ENCODE assay signal across 22 cellular contexts in the genomic region with DNA sequence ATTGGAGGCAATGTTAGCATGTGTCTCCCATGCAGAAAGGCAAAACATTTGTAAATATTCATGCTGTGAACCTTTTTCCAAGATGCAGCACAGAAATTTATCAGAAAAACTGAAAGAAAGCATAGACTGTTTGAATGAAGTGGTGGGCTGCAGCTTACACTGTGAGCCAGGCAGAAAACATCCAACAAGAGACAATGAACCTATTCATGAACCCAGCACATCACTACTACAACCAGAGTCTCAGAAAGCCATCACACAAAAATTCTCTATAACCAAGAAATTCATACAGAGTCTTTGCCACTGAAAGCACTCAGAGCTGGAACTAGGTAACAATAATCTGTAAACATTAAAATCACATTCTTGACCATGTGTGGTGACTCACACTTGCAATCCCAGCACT.
DNase-seq lines count a peak whose midpoint lies in the region; ATAC-seq, FAIRE-seq and TF ChIP-seq lines count a peak whose summit lies in the region.
"Had no signal": no experiment of that assay in that cellular context is flagged by ENCODE, and none has a peak within 500 bp of the region (broad histone marks: within the 10 kb centered on the region; RNA-seq: fewer than 3 reads in every experiment).

No MANE protein-coding gene starts in this region.

- H3K27ac ChIP-seq in A549 (no peak overlapping the region), OCI-LY7 (ENCODE audit: low read depth, low read length, poor library complexity, severe bottlenecking) (no peak overlapping the region), SK-N-SH (ENCODE audit: low read depth in 2 of 2, low read length in 1 of 2) (no peak overlapping the region)
- H3K27ac ChIP-seq: 22Rv1; BLaER1 treated with 17β-estradiol and CSF1 and Interleukin-3, amounts not matched to agents 10 nM and 100 nM; C4-2B had no signal

- POLR2A ChIA-PET in A549 (lab: Yijun Ruan, JAX), result no interaction called here
- POLR2A ChIA-PET in OCI-LY7 (lab: Charles Lee), result no interaction called here
- POLR2A ChIA-PET in SK-N-SH (lab: Yijun Ruan, JAX), result no interaction called here

- no peaks in the 10 kb centered on the region for H3K9me2 ChIP-seq in OCI-LY7 (ENCODE audit: insufficient read depth, low read length)
- H3K9me2 ChIP-seq in SK-N-SH, result no peaks in the 10 kb centered on the region

- H3K4me2 ChIP-seq in A549 (no peak overlapping the region), OCI-LY7 (ENCODE audit: low read length) (no peak overlapping the region), SK-N-SH (no peak overlapping the region)
- H3K4me2 ChIP-seq: BLaER1 treated with 17β-estradiol and CSF1 and Interleukin-3, amounts not matched to agents 10 nM and 100 nM had no signal

- H3K9me3 ChIP-seq in A549 (peaks cover 14% of the 10 kb centered on the region; the same call in 2 of the 3 replicates), OCI-LY7 (ENCODE audit: low read length) (no peaks in the 10 kb centered on the region), SK-N-SH (no peaks in the 10 kb centered on the region)

- no TSS peak for BruUV-seq in OCI-LY7 (replicated peaks; lab: Mats Ljungman, UMichigan)

- no peak overlapping the region for H3K4me3 ChIP-seq in A549
- no peak overlapping the region for H3K4me3 ChIP-seq in OCI-LY7 (ENCODE audit: low read depth, low read length, poor library complexity, severe bottlenecking)
- no peak overlapping the region for H3K4me3 ChIP-seq in SK-N-SH (ENCODE audit: low read depth in 2 of 2, low read length in 1 of 2)
- H3K4me3 ChIP-seq: BLaER1 treated with 17β-estradiol and CSF1 and Interleukin-3, amounts not matched to agents 10 nM and 100 nM; GM12878 had no signal

- TF ChIP-seq CTCF in A549 (IDR thresholded peaks at IDR 0.05), result no peak
- no peak for TF ChIP-seq CTCF in OCI-LY7 (conservative IDR thresholded peaks at IDR 0.05; ENCODE audit: low read length)
- TF ChIP-seq CTCF in SK-N-SH (IDR thresholded peaks at IDR 0.05), result no peak

- no peak overlapping the region for H3K9ac ChIP-seq in SK-N-SH
- H3K9ac ChIP-seq: BLaER1 treated with 17β-estradiol and CSF1 and Interleukin-3, amounts not matched to agents 10 nM and 100 nM had no signal

- TF ChIP-seq RAD21 in A549 (conservative IDR thresholded peaks at IDR 0.05 in 1 of 2, IDR thresholded peaks at IDR 0.05 in 1 of 2), result no peak
- no peak for TF ChIP-seq RAD21 in SK-N-SH (IDR thresholded peaks at IDR 0.05; ENCODE audit: low read length)

- H3K79me2 ChIP-seq in OCI-LY7 (ENCODE audit: insufficient read depth, low read depth, low read length) (no peaks in the 10 kb centered on the region), SK-N-SH (ENCODE audit: insufficient read depth) (no peaks in the 10 kb centered on the region)

- DNase-seq in A549 (ENCODE audit: low read depth in 1 of 2, low spot score in 1 of 2), result no peak
- DNase-seq in SK-MEL-5 (ENCODE audit: low read depth, low spot score), result peak; percentile 17
- no peak for DNase-seq in urothelium cell line (ENCODE audit: low spot score)
- DNase-seq in OCI-LY7 (ENCODE audit: low spot score), result no peak
- no peak for DNase-seq in SK-N-SH
- DNase-seq: AML-193; CD4-positive, alpha-beta T cell; CD8-positive, alpha-beta T cell; COR-L47; DMS 273 treated with DMSO at 0.1 percent for 48 hours; DMS153; DMS53; DMS79; DND-41; EL; GDM1 had no signal

- TF ChIP-seq POLR2A in A549 (IDR thresholded peaks at IDR 0.05; ENCODE audit: low read length), result no peak

- no peak for ATAC-seq in A549
- ATAC-seq: CD8-positive, alpha-beta T cell; GM12878 had no signal

- H4K20me1 ChIP-seq in OCI-LY7 (ENCODE audit: insufficient read depth, low read length) (no peaks in the 10 kb centered on the region), SK-N-SH (ENCODE audit: insufficient read depth) (no peaks in the 10 kb centered on the region)
- H4K20me1 ChIP-seq: BLaER1 treated with 17β-estradiol and CSF1 and Interleukin-3, amounts not matched to agents 10 nM and 100 nM had no signal

- H2AFZ ChIP-seq in OCI-LY7 (ENCODE audit: low read length) (no peak overlapping the region), SK-N-SH (ENCODE audit: low read depth) (no peak overlapping the region)

- intact Hi-C loops in OCI-LY7 (cut with micrococcal nuclease; ENCODE audit: unreplicated experiment), result no loop called here

- H3K36me3 ChIP-seq in OCI-LY7 (ENCODE audit: insufficient read depth, low read length) (no peaks in the 10 kb centered on the region), SK-N-SH (replicated peaks in 1 of 2; ENCODE audit: control insufficient read depth in 1 of 2, insufficient read depth in 2 of 2, low read length in 1 of 2) (no peaks in the 10 kb centered on the region)
- H3K36me3 ChIP-seq: BLaER1 treated with 17β-estradiol and CSF1 and Interleukin-3, amounts not matched to agents 10 nM and 100 nM had no signal

- peak; percentile 67 for FAIRE-seq in A549 (lab: Jason Lieb, UNC)
- FAIRE-seq in urothelium cell line (lab: Jason Lieb, UNC), result peak; percentile 61
- FAIRE-seq: GM12878, GM12892, GM18507 had no signal

- no peaks in the 10 kb centered on the region for H3F3A ChIP-seq in SK-N-SH (replicated peaks; ENCODE audit: insufficient read depth)

- H3K27me3 ChIP-seq in SK-N-SH (ENCODE audit: insufficient read depth), result no peaks in the 10 kb centered on the region
- H3K27me3 ChIP-seq: BLaER1 treated with 17β-estradiol and CSF1 and Interleukin-3, amounts not matched to agents 10 nM and 100 nM had no signal

- H3K4me1 ChIP-seq in A549 (no peaks in the 10 kb centered on the region), OCI-LY7 (ENCODE audit: insufficient read depth, low read length, poor library complexity, severe bottlenecking) (no peaks in the 10 kb centered on the region), SK-N-SH (ENCODE audit: control insufficient read depth in 1 of 2, insufficient read depth in 2 of 2, low read depth in 1 of 2, low read length in 1 of 2) (no peaks in the 10 kb centered on the region)
- H3K4me1 ChIP-seq: BLaER1 treated with 17β-estradiol and CSF1 and Interleukin-3, amounts not matched to agents 10 nM and 100 nM had no signal

- TF ChIP-seq EP300 in A549 (IDR thresholded peaks at IDR 0.05) (no peak), SK-N-SH (IDR thresholded peaks at IDR 0.05; ENCODE audit: borderline replicate concordance in 1 of 2, low read depth in 1 of 2, low read length in 1 of 2) (no peak)

- CTCF ChIA-PET in A549 (lab: Yijun Ruan, JAX), result no interaction called here
- CTCF ChIA-PET in OCI-LY7 (lab: Charles Lee; ENCODE audit: unreplicated experiment), result no interaction called here
- CTCF ChIA-PET in SK-N-SH (lab: Yijun Ruan, JAX), result no interaction called here

- in situ Hi-C loops in SK-MEL-5 (cut with HindIII; ENCODE audit: low pct_unique_long_range_greater_than_20kb, low sequenced_read_pairs), result no loop called here

TF ChIP-seq in A549, 52 proteins besides CTCF, POLR2A, EP300 and RAD21:
- TF ChIP-seq ESRRA (IDR thresholded peaks at IDR 0.05; ENCODE audit: borderline replicate concordance, low read length) (no peak), CEBPB (IDR thresholded peaks at IDR 0.05) (no peak), MYC (IDR thresholded peaks at IDR 0.05; ENCODE audit: borderline replicate concordance, low read length) (no peak)

TF ChIP-seq in SK-N-SH, 30 proteins besides CTCF, POLR2A, EP300 and RAD21:
- no peak for TF ChIP-seq GATA2 (CRISPR knock-in tag; IDR thresholded peaks at IDR 0.05)
